ENCODE assay signal across 14 cellular contexts in genomic region chr22:47406180-47406723, GRCh38.
DNase-seq lines count a peak whose midpoint lies in the region; ATAC-seq, FAIRE-seq and TF ChIP-seq lines count a peak whose summit lies in the region.
"Had no signal": no experiment of that assay in that cellular context is flagged by ENCODE, and none has a peak within 500 bp of the region (broad histone marks: within the 10 kb centered on the region; RNA-seq: fewer than 3 reads in every experiment).

No MANE protein-coding gene starts in this region.

- peak; percentile 28 for DNase-seq in activated CD8-positive, alpha-beta memory T cell treated with anti-CD3 and anti-CD28 coated beads, Interleukin-2, amount 50 U/mL, for 48 hours
- no peak for DNase-seq in activated CD8-positive, alpha-beta memory T cell treated with anti-CD3 and anti-CD28 coated beads for 24 hours
- peak; percentile 39 for DNase-seq in SK-MEL-5 (ENCODE audit: low read depth, low spot score)
- peak; percentile 31 for DNase-seq in left lobe of liver (ENCODE audit: low spot score)
- DNase-seq in A172 (ENCODE audit: low spot score): no peak
- DNase-seq in GM12892 (ENCODE audit: insufficient read length): no peak
- DNase-seq: AML-193; Calu3; CD4-positive, CD25-positive, alpha-beta regulatory T cell; DMS 273 treated with DMSO at 0.1 percent for 48 hours; HFFc6 had no signal

- TF ChIP-seq POLR2A in GM12892 (IDR thresholded peaks at IDR 0.05; ENCODE audit: low read depth, low read length): no peak

- FAIRE-seq in GM12892 (lab: Jason Lieb, UNC): no peak
- FAIRE-seq: GM12878 had no signal

- ATAC-seq in left lobe of liver: no peak
- no peak for ATAC-seq in GM19395 (IDR thresholded peaks at IDR 0.05; ENCODE audit: unreplicated experiment)
- ATAC-seq: GM12878, GM23338 had no signal

- in situ Hi-C loops in SK-MEL-5 (cut with HindIII; ENCODE audit: low pct_unique_long_range_greater_than_20kb, low sequenced_read_pairs): no loop called here

Comparison
In these comparisons a context has a peak if more than half of its experiments do, and no peak if none do; other contexts are left out.
1. DNase-seq: peak in activated CD8-positive, alpha-beta memory T cell treated with anti-CD3 and anti-CD28 coated beads, Interleukin-2, amount 50 U/mL, for 48 hours (single experiment), SK-MEL-5 (single experiment) and left lobe of liver (single experiment); none in activated CD8-positive, alpha-beta memory T cell treated with anti-CD3 and anti-CD28 coated beads for 24 hours (single experiment), A172 (single experiment) and GM12892 (single experiment).